In the genomic region with DNA sequence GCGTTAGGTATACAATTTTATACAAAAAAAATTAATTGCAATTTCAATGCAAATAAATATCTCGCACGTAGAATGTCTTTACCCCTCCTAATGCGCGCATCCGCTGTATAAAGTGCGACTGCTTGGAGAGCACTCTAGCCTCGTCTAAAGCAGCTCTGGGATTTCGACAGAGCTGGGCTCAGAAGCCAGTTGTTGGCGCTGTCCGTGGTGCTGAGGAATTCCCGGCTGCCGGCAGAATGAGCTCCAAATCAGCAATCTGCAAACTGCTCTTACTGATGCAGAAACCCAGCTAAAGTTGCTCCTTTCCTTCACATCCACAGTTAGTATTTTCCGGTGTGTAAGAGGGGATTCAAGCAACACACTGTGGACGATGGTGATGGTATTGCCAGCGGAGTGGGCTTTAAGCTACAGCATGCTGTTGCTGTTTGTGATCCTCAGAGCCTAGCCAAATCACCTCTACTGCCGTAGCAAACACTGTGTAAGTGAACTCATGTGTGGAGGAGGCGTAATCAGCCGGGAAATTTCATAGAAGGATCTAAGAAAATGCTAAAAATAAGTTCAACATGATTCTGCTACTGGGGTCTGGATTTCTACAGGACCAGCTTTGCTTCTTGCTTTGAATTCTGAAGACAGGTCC, we compare ENCODE assay signal across 1 cellular context.
TF ChIP-seq lines count a peak whose summit lies in the region.

A gene (plus strand): TSS at position 137 of the 637 bp plus-strand sequence. CDS start 3,140 bp downstream, outside the sequence.

TF ChIP-seq in HepG2, 621 proteins besides CTCF, POLR2A, EP300 and RAD21 (continued from another document and continues in another):
- TF ChIP-seq DR1 (CRISPR knock-in tag; IDR thresholded peaks at IDR 0.05) (no peak), CEBPB (IDR thresholded peaks at IDR 0.05; ENCODE audit: borderline replicate concordance, low read depth, low read length) (peak; percentile 78), NKX3-1 (CRISPR knock-in tag; IDR thresholded peaks at IDR 0.05) (peak; percentile 94), SOX13 (IDR thresholded peaks at IDR 0.05) (no peak), SOX13 (CRISPR knock-in tag; conservative IDR thresholded peaks at IDR 0.05 in 1 of 2, IDR thresholded peaks at IDR 0.05 in 1 of 2) (peak in 1 of 2 experiments; percentile 60; a peak in 2 of 4 replicates), NBN (conservative IDR thresholded peaks at IDR 0.05) (no peak), ONECUT2 (CRISPR knock-in tag; IDR thresholded peaks at IDR 0.05) (no peak), POLR2AphosphoS2 (IDR thresholded peaks at IDR 0.05; ENCODE audit: low read depth, low read length) (no peak), SRSF4 (IDR thresholded peaks at IDR 0.05; ENCODE audit: low read depth, low read length, poor library complexity, severe bottlenecking) (no peak), ZNF10 (CRISPR knock-in tag; IDR thresholded peaks at IDR 0.05; ENCODE audit: borderline replicate concordance, low read depth) (no peak), NFKBIZ (CRISPR knock-in tag; IDR thresholded peaks at IDR 0.05) (peak; percentile 87; the same call in 1 of the 2 replicates), MAFK (conservative IDR thresholded peaks at IDR 0.05 in 1 of 2, IDR thresholded peaks at IDR 0.05 in 1 of 2; ENCODE audit: low read length in 2 of 2) (no peak), XBP1 (CRISPR knock-in tag; IDR thresholded peaks at IDR 0.05) (peak; percentile 92), MED8 (CRISPR knock-in tag; IDR thresholded peaks at IDR 0.05; ENCODE audit: insufficient replicate concordance) (no peak), ZNF839 (CRISPR knock-in tag; IDR thresholded peaks at IDR 0.05; ENCODE audit: borderline replicate concordance) (no peak), ATF1 (CRISPR knock-in tag; IDR thresholded peaks at IDR 0.05) (no peak), ZNF274 (CRISPR knock-in tag; IDR thresholded peaks at IDR 0.05) (peak; percentile 79; the same call in 1 of the 2 replicates), KLF9 (CRISPR knock-in tag; IDR thresholded peaks at IDR 0.05; ENCODE audit: low read depth) (peak; percentile 80; the same call in 1 of the 2 replicates), ZC3H13 (CRISPR knock-in tag; IDR thresholded peaks at IDR 0.05) (0 out of 2 replicates have a peak, but pooled peaks have one; percentile 41), CEBPG (CRISPR knock-in tag; IDR thresholded peaks at IDR 0.05) (peak; percentile 86), ELF4 (CRISPR knock-in tag; IDR thresholded peaks at IDR 0.05; ENCODE audit: borderline replicate concordance) (peak; percentile 44; the same call in 1 of the 2 replicates), YY1 (IDR thresholded peaks at IDR 0.05; ENCODE audit: insufficient read depth, insufficient replicate concordance, low read depth, low read length) (no peak), KAT8 (CRISPR knock-in tag; IDR thresholded peaks at IDR 0.05) (peak; percentile 76; the same call in 1 of the 2 replicates), PAF1 (CRISPR knock-in tag; IDR thresholded peaks at IDR 0.05) (no peak), ADNP (CRISPR knock-in tag; IDR thresholded peaks at IDR 0.05) (no peak), ZNF331 (CRISPR knock-in tag; IDR thresholded peaks at IDR 0.05) (peak; percentile 95), SMYD3 (CRISPR knock-in tag; IDR thresholded peaks at IDR 0.05) (peak; percentile 90), ZNF225 (CRISPR knock-in tag; IDR thresholded peaks at IDR 0.05) (peak; percentile 80; the same call in 1 of the 2 replicates), SMAD1 (CRISPR knock-in tag; IDR thresholded peaks at IDR 0.05; ENCODE audit: borderline replicate concordance, low read depth) (no peak), POGZ (CRISPR knock-in tag; IDR thresholded peaks at IDR 0.05) (no peak), NCOR1 (IDR thresholded peaks at IDR 0.05; ENCODE audit: borderline replicate concordance, low read length) (no peak), ZNF17 (CRISPR knock-in tag; IDR thresholded peaks at IDR 0.05) (no peak), NR2F6 (IDR thresholded peaks at IDR 0.05) (no peak), NR2F6 (CRISPR knock-in tag; IDR thresholded peaks at IDR 0.05) (no peak), ZNF24 (IDR thresholded peaks at IDR 0.05) (no peak), NCOA2 (CRISPR knock-in tag; IDR thresholded peaks at IDR 0.05) (peak; percentile 73), ERF (CRISPR knock-in tag; IDR thresholded peaks at IDR 0.05) (peak; percentile 96)
- TF ChIP-seq, protein P1, sequence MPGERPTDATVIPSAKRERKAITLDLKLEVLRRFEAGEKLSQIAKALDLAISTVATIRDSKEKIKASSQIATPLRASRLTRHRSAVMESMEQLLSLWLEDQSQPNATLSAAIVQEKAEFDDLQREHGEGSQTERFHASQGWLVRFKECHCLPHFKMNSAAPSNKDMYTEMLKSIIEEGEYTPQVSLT (CRISPR knock-in tag; IDR thresholded peaks at IDR 0.05; ENCODE audit: borderline replicate concordance, low read depth) = no peak
- TF ChIP-seq, protein P2, sequence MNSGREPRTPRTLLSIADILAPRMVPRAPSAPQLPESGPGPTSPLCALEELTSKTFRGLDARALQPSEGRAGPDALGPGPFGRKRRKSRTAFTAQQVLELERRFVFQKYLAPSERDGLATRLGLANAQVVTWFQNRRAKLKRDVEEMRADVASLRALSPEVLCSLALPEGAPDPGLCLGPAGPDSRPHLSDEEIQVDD (CRISPR knock-in tag; IDR thresholded peaks at IDR 0.05; ENCODE audit: borderline replicate concordance) = peak; percentile 81; the same call in 1 of the 2 replicates
- TF ChIP-seq, protein P3, sequence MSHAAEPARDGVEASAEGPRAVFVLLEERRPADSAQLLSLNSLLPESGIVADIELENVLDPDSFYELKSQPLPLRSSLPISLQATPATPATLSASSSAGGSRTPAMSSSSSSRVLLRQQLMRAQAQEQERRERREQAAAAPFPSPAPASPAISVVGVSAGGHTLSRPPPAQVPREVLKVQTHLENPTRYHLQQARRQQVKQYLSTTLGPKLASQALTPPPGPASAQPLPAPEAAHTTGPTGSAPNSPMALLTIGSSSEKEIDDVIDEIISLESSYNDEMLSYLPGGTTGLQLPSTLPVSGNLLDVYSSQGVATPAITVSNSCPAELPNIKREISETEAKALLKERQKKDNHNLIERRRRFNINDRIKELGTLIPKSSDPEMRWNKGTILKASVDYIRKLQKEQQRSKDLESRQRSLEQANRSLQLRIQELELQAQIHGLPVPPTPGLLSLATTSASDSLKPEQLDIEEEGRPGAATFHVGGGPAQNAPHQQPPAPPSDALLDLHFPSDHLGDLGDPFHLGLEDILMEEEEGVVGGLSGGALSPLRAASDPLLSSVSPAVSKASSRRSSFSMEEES (CRISPR knock-in tag; IDR thresholded peaks at IDR 0.05) = peak; percentile 90
- TF ChIP-seq, protein P4, sequence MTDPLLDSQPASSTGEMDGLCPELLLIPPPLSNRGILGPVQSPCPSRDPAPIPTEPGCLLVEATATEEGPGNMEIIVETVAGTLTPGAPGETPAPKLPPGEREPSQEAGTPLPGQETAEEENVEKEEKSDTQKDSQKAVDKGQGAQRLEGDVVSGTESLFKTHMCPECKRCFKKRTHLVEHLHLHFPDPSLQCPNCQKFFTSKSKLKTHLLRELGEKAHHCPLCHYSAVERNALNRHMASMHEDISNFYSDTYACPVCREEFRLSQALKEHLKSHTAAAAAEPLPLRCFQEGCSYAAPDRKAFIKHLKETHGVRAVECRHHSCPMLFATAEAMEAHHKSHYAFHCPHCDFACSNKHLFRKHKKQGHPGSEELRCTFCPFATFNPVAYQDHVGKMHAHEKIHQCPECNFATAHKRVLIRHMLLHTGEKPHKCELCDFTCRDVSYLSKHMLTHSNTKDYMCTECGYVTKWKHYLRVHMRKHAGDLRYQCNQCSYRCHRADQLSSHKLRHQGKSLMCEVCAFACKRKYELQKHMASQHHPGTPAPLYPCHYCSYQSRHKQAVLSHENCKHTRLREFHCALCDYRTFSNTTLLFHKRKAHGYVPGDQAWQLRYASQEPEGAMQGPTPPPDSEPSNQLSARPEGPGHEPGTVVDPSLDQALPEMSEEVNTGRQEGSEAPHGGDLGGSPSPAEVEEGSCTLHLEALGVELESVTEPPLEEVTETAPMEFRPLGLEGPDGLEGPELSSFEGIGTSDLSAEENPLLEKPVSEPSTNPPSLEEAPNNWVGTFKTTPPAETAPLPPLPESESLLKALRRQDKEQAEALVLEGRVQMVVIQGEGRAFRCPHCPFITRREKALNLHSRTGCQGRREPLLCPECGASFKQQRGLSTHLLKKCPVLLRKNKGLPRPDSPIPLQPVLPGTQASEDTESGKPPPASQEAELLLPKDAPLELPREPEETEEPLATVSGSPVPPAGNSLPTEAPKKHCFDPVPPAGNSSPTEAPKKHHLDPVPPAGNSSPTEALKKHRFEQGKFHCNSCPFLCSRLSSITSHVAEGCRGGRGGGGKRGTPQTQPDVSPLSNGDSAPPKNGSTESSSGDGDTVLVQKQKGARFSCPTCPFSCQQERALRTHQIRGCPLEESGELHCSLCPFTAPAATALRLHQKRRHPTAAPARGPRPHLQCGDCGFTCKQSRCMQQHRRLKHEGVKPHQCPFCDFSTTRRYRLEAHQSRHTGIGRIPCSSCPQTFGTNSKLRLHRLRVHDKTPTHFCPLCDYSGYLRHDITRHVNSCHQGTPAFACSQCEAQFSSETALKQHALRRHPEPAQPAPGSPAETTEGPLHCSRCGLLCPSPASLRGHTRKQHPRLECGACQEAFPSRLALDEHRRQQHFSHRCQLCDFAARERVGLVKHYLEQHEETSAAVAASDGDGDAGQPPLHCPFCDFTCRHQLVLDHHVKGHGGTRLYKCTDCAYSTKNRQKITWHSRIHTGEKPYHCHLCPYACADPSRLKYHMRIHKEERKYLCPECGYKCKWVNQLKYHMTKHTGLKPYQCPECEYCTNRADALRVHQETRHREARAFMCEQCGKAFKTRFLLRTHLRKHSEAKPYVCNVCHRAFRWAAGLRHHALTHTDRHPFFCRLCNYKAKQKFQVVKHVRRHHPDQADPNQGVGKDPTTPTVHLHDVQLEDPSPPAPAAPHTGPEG (CRISPR knock-in tag; IDR thresholded peaks at IDR 0.05) = peak; percentile 73; the same call in 1 of the 2 replicates
- TF ChIP-seq, protein P5, sequence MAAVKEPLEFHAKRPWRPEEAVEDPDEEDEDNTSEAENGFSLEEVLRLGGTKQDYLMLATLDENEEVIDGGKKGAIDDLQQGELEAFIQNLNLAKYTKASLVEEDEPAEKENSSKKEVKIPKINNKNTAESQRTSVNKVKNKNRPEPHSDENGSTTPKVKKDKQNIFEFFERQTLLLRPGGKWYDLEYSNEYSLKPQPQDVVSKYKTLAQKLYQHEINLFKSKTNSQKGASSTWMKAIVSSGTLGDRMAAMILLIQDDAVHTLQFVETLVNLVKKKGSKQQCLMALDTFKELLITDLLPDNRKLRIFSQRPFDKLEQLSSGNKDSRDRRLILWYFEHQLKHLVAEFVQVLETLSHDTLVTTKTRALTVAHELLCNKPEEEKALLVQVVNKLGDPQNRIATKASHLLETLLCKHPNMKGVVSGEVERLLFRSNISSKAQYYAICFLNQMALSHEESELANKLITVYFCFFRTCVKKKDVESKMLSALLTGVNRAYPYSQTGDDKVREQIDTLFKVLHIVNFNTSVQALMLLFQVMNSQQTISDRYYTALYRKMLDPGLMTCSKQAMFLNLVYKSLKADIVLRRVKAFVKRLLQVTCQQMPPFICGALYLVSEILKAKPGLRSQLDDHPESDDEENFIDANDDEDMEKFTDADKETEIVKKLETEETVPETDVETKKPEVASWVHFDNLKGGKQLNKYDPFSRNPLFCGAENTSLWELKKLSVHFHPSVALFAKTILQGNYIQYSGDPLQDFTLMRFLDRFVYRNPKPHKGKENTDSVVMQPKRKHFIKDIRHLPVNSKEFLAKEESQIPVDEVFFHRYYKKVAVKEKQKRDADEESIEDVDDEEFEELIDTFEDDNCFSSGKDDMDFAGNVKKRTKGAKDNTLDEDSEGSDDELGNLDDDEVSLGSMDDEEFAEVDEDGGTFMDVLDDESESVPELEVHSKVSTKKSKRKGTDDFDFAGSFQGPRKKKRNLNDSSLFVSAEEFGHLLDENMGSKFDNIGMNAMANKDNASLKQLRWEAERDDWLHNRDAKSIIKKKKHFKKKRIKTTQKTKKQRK (IDR thresholded peaks at IDR 0.05; ENCODE audit: low read length) = no peak
- TF ChIP-seq, protein P6, sequence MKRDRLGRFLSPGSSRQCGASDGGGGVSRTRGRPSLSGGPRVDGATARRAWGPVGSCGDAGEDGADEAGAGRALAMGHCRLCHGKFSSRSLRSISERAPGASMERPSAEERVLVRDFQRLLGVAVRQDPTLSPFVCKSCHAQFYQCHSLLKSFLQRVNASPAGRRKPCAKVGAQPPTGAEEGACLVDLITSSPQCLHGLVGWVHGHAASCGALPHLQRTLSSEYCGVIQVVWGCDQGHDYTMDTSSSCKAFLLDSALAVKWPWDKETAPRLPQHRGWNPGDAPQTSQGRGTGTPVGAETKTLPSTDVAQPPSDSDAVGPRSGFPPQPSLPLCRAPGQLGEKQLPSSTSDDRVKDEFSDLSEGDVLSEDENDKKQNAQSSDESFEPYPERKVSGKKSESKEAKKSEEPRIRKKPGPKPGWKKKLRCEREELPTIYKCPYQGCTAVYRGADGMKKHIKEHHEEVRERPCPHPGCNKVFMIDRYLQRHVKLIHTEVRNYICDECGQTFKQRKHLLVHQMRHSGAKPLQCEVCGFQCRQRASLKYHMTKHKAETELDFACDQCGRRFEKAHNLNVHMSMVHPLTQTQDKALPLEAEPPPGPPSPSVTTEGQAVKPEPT (CRISPR knock-in tag; IDR thresholded peaks at IDR 0.05; ENCODE audit: low read depth) = peak; percentile 61; the same call in 1 of the 2 replicates
- TF ChIP-seq, protein P7, sequence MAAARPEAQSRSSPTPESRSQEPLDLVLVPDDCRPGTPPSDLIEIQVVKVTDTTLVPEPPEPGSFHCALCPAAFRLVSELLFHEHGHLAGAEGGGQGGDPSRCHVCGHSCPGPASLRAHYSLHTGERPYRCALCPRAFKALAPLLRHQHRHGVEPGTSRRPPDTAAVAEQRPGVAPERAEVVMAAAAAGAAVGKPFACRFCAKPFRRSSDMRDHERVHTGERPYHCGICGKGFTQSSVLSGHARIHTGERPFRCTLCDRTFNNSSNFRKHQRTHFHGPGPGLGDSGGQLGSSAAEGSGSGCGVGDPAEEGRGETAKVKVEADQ (CRISPR knock-in tag; IDR thresholded peaks at IDR 0.05; ENCODE audit: borderline replicate concordance) = peak; percentile 82; the same call in 1 of the 2 replicates
- TF ChIP-seq, protein P8, sequence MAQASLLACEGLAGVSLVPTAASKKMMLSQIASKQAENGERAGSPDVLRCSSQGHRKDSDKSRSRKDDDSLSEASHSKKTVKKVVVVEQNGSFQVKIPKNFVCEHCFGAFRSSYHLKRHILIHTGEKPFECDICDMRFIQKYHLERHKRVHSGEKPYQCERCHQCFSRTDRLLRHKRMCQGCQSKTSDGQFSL (CRISPR knock-in tag; IDR thresholded peaks at IDR 0.05) = no peak
- TF ChIP-seq, protein P9, sequence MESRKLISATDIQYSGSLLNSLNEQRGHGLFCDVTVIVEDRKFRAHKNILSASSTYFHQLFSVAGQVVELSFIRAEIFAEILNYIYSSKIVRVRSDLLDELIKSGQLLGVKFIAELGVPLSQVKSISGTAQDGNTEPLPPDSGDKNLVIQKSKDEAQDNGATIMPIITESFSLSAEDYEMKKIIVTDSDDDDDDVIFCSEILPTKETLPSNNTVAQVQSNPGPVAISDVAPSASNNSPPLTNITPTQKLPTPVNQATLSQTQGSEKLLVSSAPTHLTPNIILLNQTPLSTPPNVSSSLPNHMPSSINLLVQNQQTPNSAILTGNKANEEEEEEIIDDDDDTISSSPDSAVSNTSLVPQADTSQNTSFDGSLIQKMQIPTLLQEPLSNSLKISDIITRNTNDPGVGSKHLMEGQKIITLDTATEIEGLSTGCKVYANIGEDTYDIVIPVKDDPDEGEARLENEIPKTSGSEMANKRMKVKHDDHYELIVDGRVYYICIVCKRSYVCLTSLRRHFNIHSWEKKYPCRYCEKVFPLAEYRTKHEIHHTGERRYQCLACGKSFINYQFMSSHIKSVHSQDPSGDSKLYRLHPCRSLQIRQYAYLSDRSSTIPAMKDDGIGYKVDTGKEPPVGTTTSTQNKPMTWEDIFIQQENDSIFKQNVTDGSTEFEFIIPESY (CRISPR knock-in tag; IDR thresholded peaks at IDR 0.05) = no peak
